ENCODE assay signal across 9 cellular contexts in genomic region chr2:165452327-165452726, GRCh38. TPM values are rescaled to one million over a fixed set of nuclear protein-coding genes. Genes with fewer than 3 reads are reported as not detected.
"Had no signal": no experiment of that assay in that cellular context is flagged by ENCODE, and none has a peak within 500 bp of the region (broad histone marks: within the 10 kb centered on the region; RNA-seq: fewer than 3 reads in every experiment).

No MANE protein-coding gene starts in this region.

- DNase-seq: HFFc6, KBM-7 had no signal

- H3K27ac ChIP-seq: HL-60 had no signal

- ATAC-seq: GM23338, HCT116, HepG2 had no signal

- H3K4me3 ChIP-seq: GM23338, HAP-1 had no signal

- H3K4me1 ChIP-seq: HAP-1 had no signal

- H3K9me3 ChIP-seq: HAP-1 had no signal

- H2AFZ ChIP-seq: GM23338 had no signal

- H3K36me3 ChIP-seq: HAP-1 had no signal

- H3K4me2 ChIP-seq: GM23338 had no signal

RNA-seq across cellular contexts. Expression of gene CSRNP3, which starts 17.2 kb away (rescaled TPM):
- total RNA-seq: HepG2, HT1080 had no signal
- polyA plus RNA-seq: HepG2, IgD-negative memory B cell had no signal
